ENCODE assay signal across 1 cellular context in the genomic region with DNA sequence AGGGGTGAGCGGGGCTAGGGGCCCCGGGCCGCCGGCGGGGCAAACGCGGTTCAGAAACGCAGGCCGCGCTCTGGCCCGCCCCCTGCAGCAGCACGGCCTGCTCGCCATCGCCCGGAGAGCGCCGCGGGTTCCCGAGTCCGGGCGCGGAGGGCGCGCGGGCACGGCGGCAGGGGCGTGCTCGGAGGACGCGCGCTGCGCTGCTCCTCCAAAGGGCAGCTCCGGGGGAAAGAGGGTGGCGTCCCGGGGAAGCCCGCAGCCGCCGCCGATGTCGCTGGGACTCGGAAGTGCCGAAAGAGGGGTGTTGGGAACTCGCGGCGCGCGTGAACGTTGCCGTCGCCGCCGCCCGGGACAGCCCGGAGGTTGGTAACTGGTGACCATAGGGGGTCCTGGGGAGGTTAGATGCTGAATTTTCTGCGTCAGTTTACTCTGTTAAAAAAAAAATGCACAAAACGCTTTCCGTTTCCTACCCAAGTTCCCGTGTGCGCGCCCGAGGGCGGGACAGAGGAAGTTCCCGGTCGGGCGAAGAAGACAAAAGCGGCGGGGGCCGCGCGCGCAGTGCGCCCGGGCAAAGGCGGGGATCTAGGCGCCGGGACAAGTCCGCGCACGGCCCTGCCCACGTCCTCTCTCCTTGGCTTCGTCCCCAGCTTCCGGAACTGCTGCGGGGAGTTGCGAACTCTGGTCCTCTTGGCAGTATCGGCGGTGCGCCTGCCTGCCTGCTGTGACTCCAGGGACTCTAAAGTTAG.
TF ChIP-seq lines count a peak whose summit lies in the region.

A gene (plus strand): TSS at position 157 of the 743 bp plus-strand sequence. CDS start 20,074 bp downstream, outside the sequence.

TF ChIP-seq in HEK293, 187 proteins besides CTCF, POLR2A, EP300 and RAD21 (continued from another document):
- TF ChIP-seq, protein P1, sequence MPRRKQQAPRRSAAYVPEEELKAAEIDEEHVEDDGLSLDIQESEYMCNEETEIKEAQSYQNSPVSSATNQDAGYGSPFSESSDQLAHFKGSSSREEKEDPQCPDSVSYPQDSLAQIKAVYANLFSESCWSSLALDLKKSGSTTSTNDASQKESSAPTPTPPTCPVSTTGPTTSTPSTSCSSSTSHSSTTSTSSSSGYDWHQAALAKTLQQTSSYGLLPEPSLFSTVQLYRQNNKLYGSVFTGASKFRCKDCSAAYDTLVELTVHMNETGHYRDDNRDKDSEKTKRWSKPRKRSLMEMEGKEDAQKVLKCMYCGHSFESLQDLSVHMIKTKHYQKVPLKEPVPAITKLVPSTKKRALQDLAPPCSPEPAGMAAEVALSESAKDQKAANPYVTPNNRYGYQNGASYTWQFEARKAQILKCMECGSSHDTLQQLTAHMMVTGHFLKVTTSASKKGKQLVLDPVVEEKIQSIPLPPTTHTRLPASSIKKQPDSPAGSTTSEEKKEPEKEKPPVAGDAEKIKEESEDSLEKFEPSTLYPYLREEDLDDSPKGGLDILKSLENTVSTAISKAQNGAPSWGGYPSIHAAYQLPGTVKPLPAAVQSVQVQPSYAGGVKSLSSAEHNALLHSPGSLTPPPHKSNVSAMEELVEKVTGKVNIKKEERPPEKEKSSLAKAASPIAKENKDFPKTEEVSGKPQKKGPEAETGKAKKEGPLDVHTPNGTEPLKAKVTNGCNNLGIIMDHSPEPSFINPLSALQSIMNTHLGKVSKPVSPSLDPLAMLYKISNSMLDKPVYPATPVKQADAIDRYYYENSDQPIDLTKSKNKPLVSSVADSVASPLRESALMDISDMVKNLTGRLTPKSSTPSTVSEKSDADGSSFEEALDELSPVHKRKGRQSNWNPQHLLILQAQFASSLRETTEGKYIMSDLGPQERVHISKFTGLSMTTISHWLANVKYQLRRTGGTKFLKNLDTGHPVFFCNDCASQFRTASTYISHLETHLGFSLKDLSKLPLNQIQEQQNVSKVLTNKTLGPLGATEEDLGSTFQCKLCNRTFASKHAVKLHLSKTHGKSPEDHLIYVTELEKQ (tag by site-specific recombination; IDR thresholded peaks at IDR 0.05; ENCODE audit: borderline replicate concordance), result no peak
- TF ChIP-seq, protein P2, sequence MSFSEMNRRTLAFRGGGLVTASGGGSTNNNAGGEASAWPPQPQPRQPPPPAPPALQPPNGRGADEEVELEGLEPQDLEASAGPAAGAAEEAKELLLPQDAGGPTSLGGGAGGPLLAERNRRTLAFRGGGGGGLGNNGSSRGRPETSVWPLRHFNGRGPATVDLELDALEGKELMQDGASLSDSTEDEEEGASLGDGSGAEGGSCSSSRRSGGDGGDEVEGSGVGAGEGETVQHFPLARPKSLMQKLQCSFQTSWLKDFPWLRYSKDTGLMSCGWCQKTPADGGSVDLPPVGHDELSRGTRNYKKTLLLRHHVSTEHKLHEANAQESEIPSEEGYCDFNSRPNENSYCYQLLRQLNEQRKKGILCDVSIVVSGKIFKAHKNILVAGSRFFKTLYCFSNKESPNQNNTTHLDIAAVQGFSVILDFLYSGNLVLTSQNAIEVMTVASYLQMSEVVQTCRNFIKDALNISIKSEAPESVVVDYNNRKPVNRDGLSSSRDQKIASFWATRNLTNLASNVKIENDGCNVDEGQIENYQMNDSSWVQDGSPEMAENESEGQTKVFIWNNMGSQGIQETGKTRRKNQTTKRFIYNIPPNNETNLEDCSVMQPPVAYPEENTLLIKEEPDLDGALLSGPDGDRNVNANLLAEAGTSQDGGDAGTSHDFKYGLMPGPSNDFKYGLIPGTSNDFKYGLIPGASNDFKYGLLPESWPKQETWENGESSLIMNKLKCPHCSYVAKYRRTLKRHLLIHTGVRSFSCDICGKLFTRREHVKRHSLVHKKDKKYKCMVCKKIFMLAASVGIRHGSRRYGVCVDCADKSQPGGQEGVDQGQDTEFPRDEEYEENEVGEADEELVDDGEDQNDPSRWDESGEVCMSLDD (tag by site-specific recombination; IDR thresholded peaks at IDR 0.05), result peak; percentile 35; the same call in 1 of the 2 replicates
- TF ChIP-seq ZNF324 (tag by site-specific recombination; IDR thresholded peaks at IDR 0.05) (no peak), ZNF600 (tag by site-specific recombination; IDR thresholded peaks at IDR 0.05) (peak; percentile 51; the same call in 1 of the 2 replicates), ZNF169 (tag by site-specific recombination; IDR thresholded peaks at IDR 0.05) (no peak), ZNF433 (tag by site-specific recombination; IDR thresholded peaks at IDR 0.05; ENCODE audit: low read depth) (no peak), ZNF776 (tag by site-specific recombination; IDR thresholded peaks at IDR 0.05; ENCODE audit: borderline replicate concordance) (no peak)
TF ChIP-seq in HEK293: peak in this region for 45.
